ENCODE assay signal across 8 cellular contexts in genomic region chr9:21096172-21096900, GRCh38. TPM values are rescaled to one million over a fixed set of nuclear protein-coding genes. Genes with fewer than 3 reads are reported as not detected.
DNase-seq lines count a peak whose midpoint lies in the region; ATAC-seq and TF ChIP-seq lines count a peak whose summit lies in the region.

No MANE protein-coding gene starts in this region.

- BruUV-seq in PC-9 (replicated peaks; lab: Mats Ljungman, UMichigan), result no TSS peak

- H2AFZ ChIP-seq in PC-9, result peak overlapping the region; percentile 76

- no peak overlapping the region for H3K4me3 ChIP-seq in AG04449 (ENCODE audit: low read depth, low read length)
- H3K4me3 ChIP-seq in PC-9, result peak overlapping the region; percentile 43
- H3K4me3 ChIP-seq in mucosa of descending colon, result no peak overlapping the region

- CTCF ChIA-PET in AG04449 (lab: Yijun Ruan, JAX) (interaction anchor here (1.2 to 4.7 kb wide), 3 partner anchors 9 to 471 kb away, joined by 4 to 28 read pairs (median 5); no protein-coding TSS in a partner anchor), PC-9 (lab: Charles Lee) (interaction anchor here (1.2 kb wide), 1 partner anchor 17 kb away, joined by 4 read pairs; no protein-coding TSS in a partner anchor)

- H3K4me1 ChIP-seq in PC-9 (replicated peaks; ENCODE audit: insufficient read depth) (peaks cover 30% of the 10 kb centered on the region), mucosa of descending colon (ENCODE audit: low read depth) (no peaks in the 10 kb centered on the region)

- intact Hi-C loops in PC-9 (cut with micrococcal nuclease; ENCODE audit: unreplicated experiment) (no loop called here), mucosa of descending colon (cut with DNase I, micrococcal nuclease) (no loop called here)

- peaks cover 8% of the 10 kb centered on the region for H3K9me3 Mint-ChIP-seq in type B pancreatic cell

- peak; percentile 19 for DNase-seq in AG04449 (ENCODE audit: low read depth, low spot score)
- peak; percentile 19 to 48 for DNase-seq in PC-9
- peak; percentile 69 for DNase-seq in central memory CD4-positive, alpha-beta T cell
- DNase-seq in mucosa of descending colon, result no peak
- no peak for DNase-seq in type B pancreatic cell (ENCODE audit: extremely low spot score, unreplicated experiment)
- no peak for DNase-seq in GDM1 (lab: John Stamatoyannopoulos, UW)

- no peaks in the 10 kb centered on the region for H3K36me3 Mint-ChIP-seq in type B pancreatic cell

- H3K36me3 ChIP-seq in PC-9 (ENCODE audit: low read depth), result no peaks in the 10 kb centered on the region
- H3K36me3 ChIP-seq in mucosa of descending colon (ENCODE audit: low read depth), result no peaks in the 10 kb centered on the region

- peak overlapping the region; percentile 75 for H3K4me2 ChIP-seq in PC-9

- H3K27ac ChIP-seq in PC-9, result peak overlapping the region; percentile 89

- no peak for TF ChIP-seq CTCF in AG04449 (IDR thresholded peaks at IDR 0.05; ENCODE audit: insufficient read depth, low read length, missing control alignments)
- no peak for TF ChIP-seq CTCF in PC-9 (conservative IDR thresholded peaks at IDR 0.05)
- no peak for TF ChIP-seq CTCF in mucosa of descending colon (IDR thresholded peaks at IDR 0.05)
- TF ChIP-seq CTCF in type B pancreatic cell (conservative IDR thresholded peaks at IDR 0.05), result no peak

- no peaks in the 10 kb centered on the region for H3K4me1 Mint-ChIP-seq in type B pancreatic cell (ENCODE audit: unreplicated experiment)

- no peaks in the 10 kb centered on the region for H3K9me2 ChIP-seq in PC-9 (ENCODE audit: insufficient read depth)

- ATAC-seq in GM18517 (IDR thresholded peaks at IDR 0.05; ENCODE audit: unreplicated experiment) (peak; percentile 96), HG03039 (IDR thresholded peaks at IDR 0.05; ENCODE audit: unreplicated experiment) (peak; percentile 80), mucosa of descending colon (peak; percentile 59)

- H3K9me3 ChIP-seq in PC-9 (ENCODE audit: insufficient read depth, low read depth) (no peaks in the 10 kb centered on the region), mucosa of descending colon (no peaks in the 10 kb centered on the region)

- peak overlapping the region; percentile 61 for H3K27ac Mint-ChIP-seq in type B pancreatic cell

- H3F3A ChIP-seq in PC-9 (ENCODE audit: insufficient read depth, low read depth), result peaks cover 18% of the 10 kb centered on the region; the same call in 1 of the 2 replicates

- POLR2A ChIA-PET in AG04449 (lab: Yijun Ruan, JAX), result no interaction called here
- POLR2A ChIA-PET in PC-9 (lab: Charles Lee; ENCODE audit: unreplicated experiment), result interaction anchor here (0.6 to 0.7 kb wide), 2 partner anchors 66 to 593 kb away, joined by 3 to 6 read pairs; no protein-coding TSS in a partner anchor

- H3K27me3 Mint-ChIP-seq in type B pancreatic cell, result no peaks in the 10 kb centered on the region

- no peaks in the 10 kb centered on the region for H3K79me2 ChIP-seq in PC-9 (ENCODE audit: low read depth)

- H3K4me3 Mint-ChIP-seq in type B pancreatic cell, result peak overlapping the region; percentile 57

- no peaks in the 10 kb centered on the region for H3K27me3 ChIP-seq in PC-9 (ENCODE audit: insufficient read depth, low read depth)

- H4K20me1 ChIP-seq in PC-9 (ENCODE audit: insufficient read depth), result no peaks in the 10 kb centered on the region

RNA-seq across cellular contexts. Expression of gene IFNB1, which starts 18.6 kb away (rescaled TPM):
- not detected in 2 replicates for total RNA-seq in PC-9 (2021)
- total RNA-seq in mucosa of descending colon, result not detected
- total RNA-seq in type B pancreatic cell (ENCODE audit: low replicate concordance), result not detected in 2 replicates

RNA-seq across cellular contexts. Expression of gene IFNW1, which starts 45.3 kb away (rescaled TPM):
- total RNA-seq in PC-9 (2021) (not detected in 2 replicates), mucosa of descending colon (not detected), type B pancreatic cell (ENCODE audit: low replicate concordance) (not detected in 2 replicates)

Comparison
In these comparisons a context has a peak if more than half of its experiments do, and no peak if none do; other contexts are left out.
1. DNase-seq: peak in AG04449 (single experiment), PC-9 (2 of 2) and central memory CD4-positive, alpha-beta T cell (single experiment); none in mucosa of descending colon (0 of 3), type B pancreatic cell (single experiment) and GDM1 (single experiment).
2. Peak in every context shown above with its lines, with median percentiles within 50 percentile points of each other: ATAC-seq.